Comparison of ENCODE assay signal across 8 cellular contexts in genomic region chr4:53929955-53930798, GRCh38.
DNase-seq lines count a peak whose midpoint lies in the region; ATAC-seq lines count a peak whose summit lies in the region.

No MANE protein-coding gene starts in this region.

- H3K4me3 ChIP-seq in skeletal muscle cell (ENCODE audit: low read depth, low read length) = no peak overlapping the region

- DNase-seq in D341Med (ENCODE audit: low spot score) (peak; percentile 80), NCI-H1105 treated with DMSO at 0.1 percent for 48 hours (lab: John Stamatoyannopoulos, UW) (peak; percentile 46), T-helper 1 cell (peak in 4 of 5 donors; percentile 25 to 51 (median 40)), astrocyte of the hippocampus (ENCODE audit: low read depth, low spot score) (peak; percentile 92), hippocampal formation (lab: John Stamatoyannopoulos, UW) (peak; percentile 62 to 64), skeletal muscle cell (ENCODE audit: low read depth) (peak; percentile 64)

- ATAC-seq in GM21825 (IDR thresholded peaks at IDR 0.05; ENCODE audit: unreplicated experiment) = peak; percentile 90
- no peak for ATAC-seq in GM21619 (IDR thresholded peaks at IDR 0.05; ENCODE audit: unreplicated experiment)

Comparison
In these comparisons a context has a peak if more than half of its experiments do, and no peak if none do; other contexts are left out.
1. DNase-seq: peak in every context shown above with its lines; median percentile 92 in astrocyte of the hippocampus; 80 in D341Med; 64 in skeletal muscle cell; 63 in hippocampal formation; 46 in NCI-H1105 treated with DMSO at 0.1 percent for 48 hours; 40 in T-helper 1 cell.